ENCODE assay signal across 23 cellular contexts in the genomic region with DNA sequence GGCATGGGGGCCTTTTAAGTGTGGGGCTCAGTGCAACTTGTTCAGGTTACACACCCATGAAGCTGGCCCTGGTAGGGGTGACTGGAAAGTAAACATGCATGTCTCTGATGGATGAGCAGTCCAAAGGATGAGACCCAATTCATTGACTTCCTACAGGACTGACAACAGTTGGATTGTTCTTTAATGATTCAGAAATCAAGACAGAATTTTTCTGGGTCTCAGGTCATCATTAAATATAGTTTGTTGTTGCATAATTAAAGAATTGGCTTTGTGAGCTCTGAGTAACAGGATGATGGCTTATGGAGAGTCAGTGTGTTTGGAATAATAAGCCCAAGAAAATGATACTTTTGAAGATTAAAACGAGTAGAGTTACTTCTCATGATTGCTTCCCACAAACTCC.
DNase-seq lines count a peak whose midpoint lies in the region; ATAC-seq, FAIRE-seq and TF ChIP-seq lines count a peak whose summit lies in the region.
"Had no signal": no experiment of that assay in that cellular context is flagged by ENCODE, and none has a peak within 500 bp of the region (broad histone marks: within the 10 kb centered on the region; RNA-seq: fewer than 3 reads in every experiment).

No MANE protein-coding gene starts in this region.

- TF ChIP-seq POLR2A in HepG2 (IDR thresholded peaks at IDR 0.05; ENCODE audit: insufficient read depth in 1 of 2, low read depth in 2 of 2, low read length in 2 of 2) (no peak), suprapubic skin (IDR thresholded peaks at IDR 0.05) (no peak)

- no peak overlapping the region for H3K4me3 ChIP-seq in heart right ventricle
- no peak overlapping the region for H3K4me3 ChIP-seq in mammary epithelial cell (replicated peaks in 1 of 3; ENCODE audit: insufficient read depth in 1 of 3, low read depth in 2 of 3, low read length in 3 of 3)
- no peak overlapping the region for H3K4me3 ChIP-seq in HepG2 (replicated peaks in 1 of 3; ENCODE audit: insufficient read depth in 1 of 3, low read depth in 2 of 3, low read length in 3 of 3)
- H3K4me3 ChIP-seq in suprapubic skin: no peak overlapping the region
- H3K4me3 ChIP-seq: cardiac muscle cell, smooth muscle cell had no signal

- 58 to 70% methylated on average over 1 of the region's 1 CpG for WGBS in heart right ventricle, 2 donors
- 43% methylated on average over 1 of the region's 1 CpG for WGBS in mammary epithelial cell (ENCODE audit: low coverage, missing lambda C conversion rate)
- 57% methylated on average over 1 of the region's 1 CpG for WGBS in HepG2 (ENCODE audit: low lambda C conversion rate)
- WGBS in suprapubic skin: 57% methylated on average over 1 of the region's 1 CpG

- dilution Hi-C loops in mammary epithelial cell (cut with HindIII; ENCODE audit: low sequenced_read_pairs): no loop called here

- no peaks in the 10 kb centered on the region for H3K27me3 ChIP-seq in heart right ventricle
- H3K27me3 ChIP-seq in mammary epithelial cell (ENCODE audit: insufficient read depth, low read length): no peaks in the 10 kb centered on the region
- H3K27me3 ChIP-seq in HepG2 (ENCODE audit: control insufficient read depth in 1 of 2, insufficient read depth in 2 of 2, low read length in 2 of 2): no peaks in the 10 kb centered on the region
- no peaks in the 10 kb centered on the region for H3K27me3 ChIP-seq in suprapubic skin
- H3K27me3 ChIP-seq: cardiac muscle cell had no signal

- CTCF ChIA-PET in mammary epithelial cell (lab: Charles Lee; ENCODE audit: low non-redundant PET): no interaction called here
- CTCF ChIA-PET in HepG2 (lab: Yijun Ruan, JAX; ENCODE audit: low intra/inter-chr PET ratio, low total read pairs): no interaction called here

- ATAC-seq in heart right ventricle (no peak), Right ventricle myocardium superior (ENCODE audit: poor library complexity) (no peak), HepG2 (no peak), HG02642 (IDR thresholded peaks at IDR 0.05; ENCODE audit: poor library complexity, unreplicated experiment) (no peak), HG03175 (IDR thresholded peaks at IDR 0.05; ENCODE audit: unreplicated experiment) (no peak)
- ATAC-seq: natural killer cell treated with Interleukin-12 subunit alpha and Interleukin-12 subunit beta and Interleukin-15 and Interleukin-18, amount 100 ng/mL, for 72 hours had no signal

- no peak for DNase-seq in heart right ventricle
- no peak for DNase-seq in Right ventricle myocardium superior
- DNase-seq in mammary epithelial cell: peak; percentile 32
- no peak for DNase-seq in HepG2 (ENCODE audit: low spot score)
- DNase-seq in suprapubic skin (ENCODE audit: low spot score in 2 of 2): no peak
- DNase-seq in DMS153 treated with DMSO at 0.1 percent for 48 hours (lab: John Stamatoyannopoulos, UW; ENCODE audit: unreplicated experiment): no peak
- DNase-seq: activated CD4-positive, alpha-beta T cell treated with anti-CD3 and anti-CD28 coated beads for 4 hours; activated effector memory CD4-positive, alpha-beta T cell treated with Interleukin-2 at 50 U/mL for 16 hours; CD4-positive, CD25-positive, alpha-beta regulatory T cell; erythroblast; islet precursor cell; KG1; NCI-H1417; NCI-H510A treated with DMSO at 0.1 percent for 48 hours; RPMI8226; stimulated activated CD4-positive, alpha-beta T cell treated with anti-CD3 and anti-CD28 coated beads, Interleukin-4, amount 100 ng/mL, for 1 hour had no signal

- H3K9me3 ChIP-seq in heart right ventricle: no peaks in the 10 kb centered on the region
- H3K9me3 ChIP-seq in mammary epithelial cell (replicated peaks; ENCODE audit: insufficient read depth, low read length): no peaks in the 10 kb centered on the region
- peaks cover 11% of the 10 kb centered on the region for H3K9me3 ChIP-seq in HepG2 (ENCODE audit: low read length)
- H3K9me3 ChIP-seq in suprapubic skin: no peaks in the 10 kb centered on the region

- H2AFZ ChIP-seq in mammary epithelial cell (ENCODE audit: low read depth, low read length): no peak overlapping the region
- H2AFZ ChIP-seq in HepG2 (ENCODE audit: low read length): no peak overlapping the region

- H3K79me2 ChIP-seq in mammary epithelial cell (ENCODE audit: insufficient read depth, low read length) (no peaks in the 10 kb centered on the region), HepG2 (ENCODE audit: insufficient read depth, low read length) (no peaks in the 10 kb centered on the region)

- TF ChIP-seq CTCF in heart right ventricle (IDR thresholded peaks at IDR 0.05) (no peak), mammary epithelial cell (conservative IDR thresholded peaks at IDR 0.05 in 1 of 2, IDR thresholded peaks at IDR 0.05 in 1 of 2; ENCODE audit: extremely low read depth in 1 of 2, insufficient read depth in 1 of 2, low read depth in 1 of 2, low read length in 2 of 2) (no peak), HepG2 (CRISPR knock-in tag; IDR thresholded peaks at IDR 0.05) (no peak), suprapubic skin (IDR thresholded peaks at IDR 0.05) (no peak)

- intact Hi-C loops in heart right ventricle (cut with DNase I): no loop called here
- intact Hi-C loops in Right ventricle myocardium superior (cut with DNase I): no loop called here
- intact Hi-C loops in mammary epithelial cell (cut with micrococcal nuclease): loop anchor here (5.0 kb wide), 1 partner anchor 81 kb away; no protein-coding TSS in a partner anchor
- intact Hi-C loops in HepG2 (cut with micrococcal nuclease; ENCODE audit: unreplicated experiment): no loop called here

- TF ChIP-seq RAD21 in HepG2 (CRISPR knock-in tag; IDR thresholded peaks at IDR 0.05): no peak

- H3K27ac ChIP-seq in heart right ventricle: peak overlapping the region in 7 of 10 donors; percentile 22 to 66 (median 34)
- no peak overlapping the region for H3K27ac ChIP-seq in mammary epithelial cell (ENCODE audit: insufficient read depth, low read depth, low read length)
- H3K27ac ChIP-seq in HepG2 (ENCODE audit: extremely low read length, insufficient read depth, low read length): no peak overlapping the region
- H3K27ac ChIP-seq in suprapubic skin: peak overlapping the region; percentile 73
- H3K27ac ChIP-seq: cardiac muscle cell had no signal

- TF ChIP-seq EP300 in HepG2 (IDR thresholded peaks at IDR 0.05; ENCODE audit: low read depth in 2 of 2, low read length in 2 of 2) (no peak), HepG2 (CRISPR knock-in tag; IDR thresholded peaks at IDR 0.05; ENCODE audit: borderline replicate concordance) (no peak), suprapubic skin (IDR thresholded peaks at IDR 0.05) (no peak)

- BruUV-seq in mammary epithelial cell (replicated peaks; lab: Mats Ljungman, UMichigan) (no TSS peak), HepG2 (replicated peaks; lab: Mats Ljungman, UMichigan) (no TSS peak)

- H3K4me1 ChIP-seq in heart right ventricle (peaks cover 0 to 33% (median 10%) of the 10 kb centered on the region in 9 donors), mammary epithelial cell (ENCODE audit: insufficient read depth, low read length) (peaks cover 10% of the 10 kb centered on the region), HepG2 (ENCODE audit: insufficient read depth, low read length) (peaks cover 50% of the 10 kb centered on the region), suprapubic skin (peaks cover 22% of the 10 kb centered on the region)

- POLR2A ChIA-PET in HepG2 (lab: Yijun Ruan, JAX): no interaction called here

- FAIRE-seq in HepG2 (lab: Jason Lieb, UNC): no peak
- FAIRE-seq: A204.1, urothelium cell line had no signal

- H4K20me1 ChIP-seq in mammary epithelial cell (ENCODE audit: insufficient read depth, low read length) (no peaks in the 10 kb centered on the region), HepG2 (ENCODE audit: insufficient read depth, low read length) (no peaks in the 10 kb centered on the region)

- H3K4me2 ChIP-seq in mammary epithelial cell (ENCODE audit: insufficient read depth, low read depth, low read length): no peak overlapping the region
- no peak overlapping the region for H3K4me2 ChIP-seq in HepG2 (ENCODE audit: low read depth, low read length)
- H3K4me2 ChIP-seq: smooth muscle cell had no signal

- in situ Hi-C loops in mammary epithelial cell (cut with MboI; ENCODE audit: low sequenced_read_pairs in 2 of 2): no loop called here
- in situ Hi-C loops in HepG2 (cut with HindIII; ENCODE audit: extremely low pct_ligation_motif_present, low pct_unique_long_range_greater_than_20kb): no loop called here

- no peak overlapping the region for H3K9ac ChIP-seq in mammary epithelial cell (ENCODE audit: insufficient read depth, low read length)
- no peak overlapping the region for H3K9ac ChIP-seq in HepG2 (ENCODE audit: insufficient read depth, low read depth, low read length)

- H3K36me3 ChIP-seq in heart right ventricle (no peaks in the 10 kb centered on the region), mammary epithelial cell (ENCODE audit: insufficient read depth, low read length) (no peaks in the 10 kb centered on the region), HepG2 (replicated peaks in 1 of 2; ENCODE audit: control insufficient read depth in 1 of 2, insufficient read depth in 2 of 2, low read length in 2 of 2) (no peaks in the 10 kb centered on the region), suprapubic skin (no peaks in the 10 kb centered on the region)
- H3K36me3 ChIP-seq: cardiac muscle cell had no signal

TF ChIP-seq in HepG2, 621 proteins besides CTCF, POLR2A, EP300 and RAD21:
- TF ChIP-seq FOXA1 (IDR thresholded peaks at IDR 0.05) (no peak), FOXA1 (CRISPR knock-in tag; IDR thresholded peaks at IDR 0.05) (0 out of 2 replicates have a peak, but pooled peaks have one; percentile 15), RORA (CRISPR knock-in tag; IDR thresholded peaks at IDR 0.05) (no peak), ZNF264 (CRISPR knock-in tag; IDR thresholded peaks at IDR 0.05) (no peak)

Comparison
In these comparisons a context has a peak if more than half of its experiments do, and no peak if none do; other contexts are left out.
1. H3K27ac ChIP-seq: peak in heart right ventricle (7 of 10) and suprapubic skin (single experiment); none in mammary epithelial cell (single experiment) and HepG2 (single experiment).